9 cellular contexts compared by ENCODE assay signal in genomic region chr2:55033076-55033742, GRCh38. TPM values are rescaled to one million over a fixed set of nuclear protein-coding genes. Genes with fewer than 3 reads are reported as not detected.
A peak's percentile ranks its signal among the peaks of the same experiment; 100 is the strongest.
DNase-seq lines count a peak whose midpoint lies in the region; ATAC-seq and TF ChIP-seq lines count a peak whose summit lies in the region.
"Had no signal": no experiment of that assay in that cellular context is flagged by ENCODE, and none has a peak within 500 bp of the region (broad histone marks: within the 10 kb centered on the region; RNA-seq: fewer than 3 reads in every experiment).

No MANE protein-coding gene starts in this region.

- H3K9me3 ChIP-seq in subcutaneous abdominal adipose tissue (ENCODE audit: control insufficient read depth in 5 of 5, low read length in 5 of 5) (no peaks in the 10 kb centered on the region), uterus (no peaks in the 10 kb centered on the region)
- no peaks in the 10 kb centered on the region for H3K9me3 ChIP-seq in effector memory CD4-positive, alpha-beta T cell (ENCODE audit: control insufficient read depth, low read length)

- H3K4me3 Mint-ChIP-seq in activated naive CD4-positive, alpha-beta T cell treated with anti-CD3 and anti-CD28 coated beads, Interleukin-2, amount 10 ng/mL, durations not matched to agents 7 days and 5 days: no peak overlapping the region

- CTCF ChIA-PET in activated naive CD4-positive, alpha-beta T cell treated with anti-CD3 and anti-CD28 coated beads, Interleukin-2, amount 10 ng/mL, durations not matched to agents 7 days and 5 days (lab: Charles Lee): interaction anchor here (1.0 to 1.1 kb wide), 2 partner anchors 15 to 20 kb away, joined by 3 read pairs; no protein-coding TSS in a partner anchor

- H3K27ac Mint-ChIP-seq in activated naive CD4-positive, alpha-beta T cell treated with anti-CD3 and anti-CD28 coated beads, Interleukin-2, amount 10 ng/mL, durations not matched to agents 7 days and 5 days: peak overlapping the region; percentile 19

- H3K27ac ChIP-seq in subcutaneous abdominal adipose tissue (ENCODE audit: low read depth, low read length): peak overlapping the region; percentile 43
- H3K27ac ChIP-seq in effector memory CD4-positive, alpha-beta T cell (ENCODE audit: insufficient read depth, low read length, poor library complexity, severe bottlenecking): no peak overlapping the region
- H3K27ac ChIP-seq in uterus: no peak overlapping the region
- H3K27ac ChIP-seq: C4-2B had no signal

- intact Hi-C loops in uterus (cut with DNase I; ENCODE audit: low total_unique reads): no loop called here

- no peaks in the 10 kb centered on the region for H3K27me3 ChIP-seq in subcutaneous abdominal adipose tissue (ENCODE audit: control insufficient read depth in 5 of 5, insufficient read depth in 4 of 5, low read length in 5 of 5)
- H3K27me3 ChIP-seq in effector memory CD4-positive, alpha-beta T cell (replicated peaks; ENCODE audit: control insufficient read depth, insufficient read depth, low read length, poor library complexity, severe bottlenecking): no peaks in the 10 kb centered on the region
- no peaks in the 10 kb centered on the region for H3K27me3 ChIP-seq in uterus

- no peak for TF ChIP-seq CTCF in uterus (IDR thresholded peaks at IDR 0.05)

- peak; percentile 96 for ATAC-seq in HG02852 (IDR thresholded peaks at IDR 0.05; ENCODE audit: unreplicated experiment)

- peaks cover 38% of the 10 kb centered on the region for H3K4me1 Mint-ChIP-seq in activated naive CD4-positive, alpha-beta T cell treated with anti-CD3 and anti-CD28 coated beads, Interleukin-2, amount 10 ng/mL, durations not matched to agents 7 days and 5 days

- no peaks in the 10 kb centered on the region for H3K36me3 ChIP-seq in subcutaneous abdominal adipose tissue (ENCODE audit: control insufficient read depth in 5 of 5, insufficient read depth in 5 of 5, low read length in 5 of 5)
- no peaks in the 10 kb centered on the region for H3K36me3 ChIP-seq in effector memory CD4-positive, alpha-beta T cell (ENCODE audit: control insufficient read depth, insufficient read depth, low read length)
- H3K36me3 ChIP-seq in uterus: no peaks in the 10 kb centered on the region

- H3K4me1 ChIP-seq in subcutaneous abdominal adipose tissue (ENCODE audit: control insufficient read depth in 5 of 5, insufficient read depth in 5 of 5, low read length in 5 of 5): peaks cover 0 to 57% (median 36%) of the 10 kb centered on the region in 5 donors
- H3K4me1 ChIP-seq in effector memory CD4-positive, alpha-beta T cell (ENCODE audit: control insufficient read depth, insufficient read depth, low read length, poor library complexity, severe bottlenecking): no peaks in the 10 kb centered on the region
- H3K4me1 ChIP-seq in uterus: peaks cover 0 to 7% of the 10 kb centered on the region in 2 donors

- peaks cover 34% of the 10 kb centered on the region for H3K36me3 Mint-ChIP-seq in activated naive CD4-positive, alpha-beta T cell treated with anti-CD3 and anti-CD28 coated beads, Interleukin-2, amount 10 ng/mL, durations not matched to agents 7 days and 5 days

- H3K9me3 Mint-ChIP-seq in activated naive CD4-positive, alpha-beta T cell treated with anti-CD3 and anti-CD28 coated beads, Interleukin-2, amount 10 ng/mL, durations not matched to agents 7 days and 5 days: peaks cover 18% of the 10 kb centered on the region

- H3K4me3 ChIP-seq in subcutaneous abdominal adipose tissue (ENCODE audit: low read depth in 1 of 5, low read length in 5 of 5) (no peak overlapping the region), uterus (no peak overlapping the region)
- H3K4me3 ChIP-seq in effector memory CD4-positive, alpha-beta T cell (ENCODE audit: insufficient read depth, low read depth, low read length, poor library complexity, severe bottlenecking): no peak overlapping the region

- no peak for TF ChIP-seq POLR2A in uterus (IDR thresholded peaks at IDR 0.05)

- peak overlapping the region in 1 of 5 donors; percentile 0 for H3K9ac ChIP-seq in subcutaneous abdominal adipose tissue (ENCODE audit: low read length in 5 of 5)

- no peaks in the 10 kb centered on the region for H3K27me3 Mint-ChIP-seq in activated naive CD4-positive, alpha-beta T cell treated with anti-CD3 and anti-CD28 coated beads, Interleukin-2, amount 10 ng/mL, durations not matched to agents 7 days and 5 days

- DNase-seq in activated naive CD4-positive, alpha-beta T cell treated with anti-CD3 and anti-CD28 coated beads, Interleukin-2, amount 10 ng/mL, durations not matched to agents 7 days and 5 days: peak; percentile 24
- no peak for DNase-seq in activated naive CD4-positive, alpha-beta T cell (lab: John Stamatoyannopoulos, UW)
- DNase-seq in NOMO-1 treated with dmso at 0.1 percent for 144 hours (lab: John Stamatoyannopoulos, UW; ENCODE audit: unreplicated experiment): peak; percentile 53
- DNase-seq in SW 1271 (lab: John Stamatoyannopoulos, UW): no peak
- DNase-seq in effector memory CD4-positive, alpha-beta T cell: no peak
- DNase-seq in uterus: no peak

RNA-seq across cellular contexts. Expression of gene RTN4, which starts 17.0 kb away (rescaled TPM):
- total RNA-seq in uterus: 100 to 1,000 TPM; 119 to 205 (median 154) TPM

Comparison
In these comparisons a context has a peak if more than half of its experiments do, and no peak if none do; other contexts are left out.
1. DNase-seq: peak in activated naive CD4-positive, alpha-beta T cell treated with anti-CD3 and anti-CD28 coated beads, Interleukin-2, amount 10 ng/mL, durations not matched to agents 7 days and 5 days (single experiment) and NOMO-1 treated with dmso at 0.1 percent for 144 hours (single experiment); none in activated naive CD4-positive, alpha-beta T cell (0 of 4), SW 1271 (0 of 2), effector memory CD4-positive, alpha-beta T cell (0 of 3) and uterus (0 of 2).